2 cellular contexts compared by ENCODE assay signal in the genomic region with DNA sequence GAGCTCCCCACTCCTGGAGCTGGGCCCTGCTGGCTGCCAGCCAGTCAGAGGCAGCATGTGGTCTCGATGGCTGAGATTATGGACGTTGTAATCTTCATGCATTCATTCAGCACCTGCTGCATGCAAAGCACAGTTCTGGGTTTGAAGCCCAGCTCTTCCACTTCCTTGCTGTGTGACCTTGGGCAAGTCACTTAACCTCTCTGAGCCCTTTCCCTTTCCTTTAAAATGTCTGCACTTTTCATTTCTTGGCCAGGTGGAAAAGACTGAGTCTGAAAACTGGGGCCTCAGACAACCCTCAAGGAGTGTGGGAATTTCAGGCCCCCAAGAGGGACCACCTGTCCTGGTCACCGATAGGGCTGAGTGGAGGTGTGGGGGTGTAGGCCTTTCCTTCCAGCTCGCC.
TF ChIP-seq lines count a peak whose summit lies in the region.

No MANE protein-coding gene starts in this region.

TF ChIP-seq in HepG2, 621 proteins besides CTCF, POLR2A, EP300 and RAD21:
- TF ChIP-seq ZNF768 (CRISPR knock-in tag; IDR thresholded peaks at IDR 0.05): peak; percentile 96
- no peak for TF ChIP-seq ZNF782 (CRISPR knock-in tag; IDR thresholded peaks at IDR 0.05; ENCODE audit: borderline replicate concordance)

TF ChIP-seq in GM12878, 131 proteins besides CTCF, POLR2A, EP300 and RAD21:
- TF ChIP-seq HCFC1 (IDR thresholded peaks at IDR 0.05; ENCODE audit: low read length) (no peak), SIN3A (IDR thresholded peaks at IDR 0.05; ENCODE audit: low read depth, low read length) (no peak), CBFB (IDR thresholded peaks at IDR 0.05; ENCODE audit: low read depth) (no peak), ASH2L (IDR thresholded peaks at IDR 0.05; ENCODE audit: borderline replicate concordance, low read depth) (no peak), SREBF1 (IDR thresholded peaks at IDR 0.05; ENCODE audit: low read length) (no peak), RBBP5 (conservative IDR thresholded peaks at IDR 0.05) (no peak), ZNF217 (IDR thresholded peaks at IDR 0.05) (peak; percentile 41; the same call in 1 of the 2 replicates), NR2C2 (IDR thresholded peaks at IDR 0.05; ENCODE audit: borderline replicate concordance, control insufficient read depth, insufficient read length, low read depth) (no peak), SMARCA5 (IDR thresholded peaks at IDR 0.05) (peak; percentile 51; the same call in 1 of the 2 replicates)
- TF ChIP-seq, protein P1, sequence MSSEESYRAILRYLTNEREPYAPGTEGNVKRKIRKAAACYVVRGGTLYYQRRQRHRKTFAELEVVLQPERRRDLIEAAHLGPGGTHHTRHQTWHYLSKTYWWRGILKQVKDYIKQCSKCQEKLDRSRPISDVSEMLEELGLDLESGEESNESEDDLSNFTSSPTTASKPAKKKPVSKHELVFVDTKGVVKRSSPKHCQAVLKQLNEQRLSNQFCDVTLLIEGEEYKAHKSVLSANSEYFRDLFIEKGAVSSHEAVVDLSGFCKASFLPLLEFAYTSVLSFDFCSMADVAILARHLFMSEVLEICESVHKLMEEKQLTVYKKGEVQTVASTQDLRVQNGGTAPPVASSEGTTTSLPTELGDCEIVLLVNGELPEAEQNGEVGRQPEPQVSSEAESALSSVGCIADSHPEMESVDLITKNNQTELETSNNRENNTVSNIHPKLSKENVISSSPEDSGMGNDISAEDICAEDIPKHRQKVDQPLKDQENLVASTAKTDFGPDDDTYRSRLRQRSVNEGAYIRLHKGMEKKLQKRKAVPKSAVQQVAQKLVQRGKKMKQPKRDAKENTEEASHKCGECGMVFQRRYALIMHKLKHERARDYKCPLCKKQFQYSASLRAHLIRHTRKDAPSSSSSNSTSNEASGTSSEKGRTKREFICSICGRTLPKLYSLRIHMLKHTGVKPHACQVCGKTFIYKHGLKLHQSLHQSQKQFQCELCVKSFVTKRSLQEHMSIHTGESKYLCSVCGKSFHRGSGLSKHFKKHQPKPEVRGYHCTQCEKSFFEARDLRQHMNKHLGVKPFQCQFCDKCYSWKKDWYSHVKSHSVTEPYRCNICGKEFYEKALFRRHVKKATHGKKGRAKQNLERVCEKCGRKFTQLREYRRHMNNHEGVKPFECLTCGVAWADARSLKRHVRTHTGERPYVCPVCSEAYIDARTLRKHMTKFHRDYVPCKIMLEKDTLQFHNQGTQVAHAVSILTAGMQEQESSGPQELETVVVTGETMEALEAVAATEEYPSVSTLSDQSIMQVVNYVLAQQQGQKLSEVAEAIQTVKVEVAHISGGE (CRISPR knock-in tag; IDR thresholded peaks at IDR 0.05): no peak
- TF ChIP-seq, protein P2, sequence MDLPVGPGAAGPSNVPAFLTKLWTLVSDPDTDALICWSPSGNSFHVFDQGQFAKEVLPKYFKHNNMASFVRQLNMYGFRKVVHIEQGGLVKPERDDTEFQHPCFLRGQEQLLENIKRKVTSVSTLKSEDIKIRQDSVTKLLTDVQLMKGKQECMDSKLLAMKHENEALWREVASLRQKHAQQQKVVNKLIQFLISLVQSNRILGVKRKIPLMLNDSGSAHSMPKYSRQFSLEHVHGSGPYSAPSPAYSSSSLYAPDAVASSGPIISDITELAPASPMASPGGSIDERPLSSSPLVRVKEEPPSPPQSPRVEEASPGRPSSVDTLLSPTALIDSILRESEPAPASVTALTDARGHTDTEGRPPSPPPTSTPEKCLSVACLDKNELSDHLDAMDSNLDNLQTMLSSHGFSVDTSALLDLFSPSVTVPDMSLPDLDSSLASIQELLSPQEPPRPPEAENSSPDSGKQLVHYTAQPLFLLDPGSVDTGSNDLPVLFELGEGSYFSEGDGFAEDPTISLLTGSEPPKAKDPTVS (IDR thresholded peaks at IDR 0.05; ENCODE audit: low read depth, low read length): no peak
- TF ChIP-seq, protein P3, sequence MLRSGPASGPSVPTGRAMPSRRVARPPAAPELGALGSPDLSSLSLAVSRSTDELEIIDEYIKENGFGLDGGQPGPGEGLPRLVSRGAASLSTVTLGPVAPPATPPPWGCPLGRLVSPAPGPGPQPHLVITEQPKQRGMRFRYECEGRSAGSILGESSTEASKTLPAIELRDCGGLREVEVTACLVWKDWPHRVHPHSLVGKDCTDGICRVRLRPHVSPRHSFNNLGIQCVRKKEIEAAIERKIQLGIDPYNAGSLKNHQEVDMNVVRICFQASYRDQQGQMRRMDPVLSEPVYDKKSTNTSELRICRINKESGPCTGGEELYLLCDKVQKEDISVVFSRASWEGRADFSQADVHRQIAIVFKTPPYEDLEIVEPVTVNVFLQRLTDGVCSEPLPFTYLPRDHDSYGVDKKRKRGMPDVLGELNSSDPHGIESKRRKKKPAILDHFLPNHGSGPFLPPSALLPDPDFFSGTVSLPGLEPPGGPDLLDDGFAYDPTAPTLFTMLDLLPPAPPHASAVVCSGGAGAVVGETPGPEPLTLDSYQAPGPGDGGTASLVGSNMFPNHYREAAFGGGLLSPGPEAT (IDR thresholded peaks at IDR 0.05; ENCODE audit: low read depth): no peak
